2 cellular contexts compared by ENCODE assay signal in genomic region chr22:35645646-35646045, GRCh38.
TF ChIP-seq lines count a peak whose summit lies in the region.

No MANE protein-coding gene starts in this region.

TF ChIP-seq in liver, 16 proteins besides CTCF, POLR2A, EP300 and RAD21:
- TF ChIP-seq ATF3 (IDR thresholded peaks at IDR 0.05): no peak

TF ChIP-seq in HepG2, 621 proteins besides CTCF, POLR2A, EP300 and RAD21:
- TF ChIP-seq ZNF550 (CRISPR knock-in tag; IDR thresholded peaks at IDR 0.05; ENCODE audit: borderline replicate concordance): no peak
- no peak for TF ChIP-seq ZFAT (CRISPR knock-in tag; conservative IDR thresholded peaks at IDR 0.05)
- TF ChIP-seq POGZ (CRISPR knock-in tag; IDR thresholded peaks at IDR 0.05): no peak
- no peak for TF ChIP-seq RERE (CRISPR knock-in tag; IDR thresholded peaks at IDR 0.05; ENCODE audit: low read depth)
- TF ChIP-seq ZBTB37 (CRISPR knock-in tag; IDR thresholded peaks at IDR 0.05): no peak
- no peak for TF ChIP-seq KLF16 (CRISPR knock-in tag; IDR thresholded peaks at IDR 0.05)
- no peak for TF ChIP-seq RNF219 (CRISPR knock-in tag; IDR thresholded peaks at IDR 0.05)
- no peak for TF ChIP-seq ATAD3A (CRISPR knock-in tag; IDR thresholded peaks at IDR 0.05)
- no peak for TF ChIP-seq JUNB (CRISPR knock-in tag; IDR thresholded peaks at IDR 0.05; ENCODE audit: borderline replicate concordance)
- no peak for TF ChIP-seq TFDP2 (CRISPR knock-in tag; IDR thresholded peaks at IDR 0.05)
- no peak for TF ChIP-seq ZNF263 (CRISPR knock-in tag; IDR thresholded peaks at IDR 0.05)
- TF ChIP-seq CAMTA2 (CRISPR knock-in tag; IDR thresholded peaks at IDR 0.05; ENCODE audit: borderline replicate concordance): no peak
TF ChIP-seq in HepG2: peak in this region for 0.
